ENCODE assay signal across 10 cellular contexts in genomic region chr4:113094802-113095201, GRCh38. TPM values are rescaled to one million over a fixed set of nuclear protein-coding genes. Genes with fewer than 3 reads are reported as not detected.
A peak's percentile ranks its signal among the peaks of the same experiment; 100 is the strongest.
DNase-seq lines count a peak whose midpoint lies in the region; TF ChIP-seq lines count a peak whose summit lies in the region.
"Had no signal": no experiment of that assay in that cellular context is flagged by ENCODE, and none has a peak within 500 bp of the region (broad histone marks: within the 10 kb centered on the region; RNA-seq: fewer than 3 reads in every experiment).

No MANE protein-coding gene starts in this region.

- no peak overlapping the region for H3K4me3 ChIP-seq in stomach

- H3K36me3 ChIP-seq in stomach, result no peaks in the 10 kb centered on the region

- H3K9me3 Mint-ChIP-seq in chondrocyte (ENCODE audit: low read depth) (no peaks in the 10 kb centered on the region), progenitor cell of endocrine pancreas (ENCODE audit: low read depth) (no peaks in the 10 kb centered on the region)
- no peaks in the 10 kb centered on the region for H3K9me3 Mint-ChIP-seq in activated naive CD8-positive, alpha-beta T cell treated with anti-CD3 and anti-CD28 coated beads for 36 hours
- H3K9me3 Mint-ChIP-seq: activated B cell treated with CpG ODN at 0.5 μM for 24 hours; CD4-positive, CD25-positive, alpha-beta regulatory T cell had no signal

- DNase-seq in NCI-H1436 (lab: John Stamatoyannopoulos, UW) (peak; percentile 26), NCI-H1436 treated with DMSO at 0.1 percent for 48 hours (lab: John Stamatoyannopoulos, UW) (no peak), NCI-H1694 treated with DMSO at 0.1 percent for 48 hours (lab: John Stamatoyannopoulos, UW) (peak; percentile 35), chondrocyte (ENCODE audit: low spot score) (no peak), progenitor cell of endocrine pancreas (ENCODE audit: low spot score, unreplicated experiment) (no peak), stomach (no peak), GF-D8 (lab: John Stamatoyannopoulos, UW) (no peak)
- DNase-seq in activated naive CD8-positive, alpha-beta T cell treated with anti-CD3 and anti-CD28 coated beads for 36 hours, result no peak
- DNase-seq: activated B cell treated with CpG ODN at 0.5 μM for 24 hours; CD4-positive, CD25-positive, alpha-beta regulatory T cell had no signal

- no peaks in the 10 kb centered on the region for H3K4me1 ChIP-seq in stomach

- TF ChIP-seq POLR2A in stomach (IDR thresholded peaks at IDR 0.05), result no peak

- H3K36me3 Mint-ChIP-seq in chondrocyte (ENCODE audit: low read depth) (no peaks in the 10 kb centered on the region), progenitor cell of endocrine pancreas (ENCODE audit: insufficient read depth) (no peaks in the 10 kb centered on the region)
- no peaks in the 10 kb centered on the region for H3K36me3 Mint-ChIP-seq in activated naive CD8-positive, alpha-beta T cell treated with anti-CD3 and anti-CD28 coated beads for 36 hours
- H3K36me3 Mint-ChIP-seq: CD4-positive, CD25-positive, alpha-beta regulatory T cell had no signal

- H3K27ac Mint-ChIP-seq in chondrocyte (ENCODE audit: unreplicated experiment) (no peak overlapping the region), progenitor cell of endocrine pancreas (no peak overlapping the region)
- no peak overlapping the region for H3K27ac Mint-ChIP-seq in activated naive CD8-positive, alpha-beta T cell treated with anti-CD3 and anti-CD28 coated beads for 36 hours
- H3K27ac Mint-ChIP-seq: activated B cell treated with CpG ODN at 0.5 μM for 24 hours; CD4-positive, CD25-positive, alpha-beta regulatory T cell had no signal

- intact Hi-C loops in stomach (cut with DNase I; ENCODE audit: low total_unique reads), result no loop called here

- H3K4me3 Mint-ChIP-seq in chondrocyte (ENCODE audit: unreplicated experiment), result no peak overlapping the region
- H3K4me3 Mint-ChIP-seq in progenitor cell of endocrine pancreas (ENCODE audit: low read depth), result no peak overlapping the region
- H3K4me3 Mint-ChIP-seq in activated naive CD8-positive, alpha-beta T cell treated with anti-CD3 and anti-CD28 coated beads for 36 hours, result no peak overlapping the region
- H3K4me3 Mint-ChIP-seq: activated B cell treated with CpG ODN at 0.5 μM for 24 hours; CD4-positive, CD25-positive, alpha-beta regulatory T cell had no signal

- H3K4me1 Mint-ChIP-seq in chondrocyte (ENCODE audit: low read depth) (no peaks in the 10 kb centered on the region), progenitor cell of endocrine pancreas (ENCODE audit: low read depth) (peaks cover 5% of the 10 kb centered on the region)
- no peaks in the 10 kb centered on the region for H3K4me1 Mint-ChIP-seq in activated naive CD8-positive, alpha-beta T cell treated with anti-CD3 and anti-CD28 coated beads for 36 hours
- H3K4me1 Mint-ChIP-seq: activated B cell treated with CpG ODN at 0.5 μM for 24 hours; CD4-positive, CD25-positive, alpha-beta regulatory T cell had no signal

- TF ChIP-seq CTCF in chondrocyte (IDR thresholded peaks at IDR 0.05) (peak; percentile 90), progenitor cell of endocrine pancreas (IDR thresholded peaks at IDR 0.05; ENCODE audit: unreplicated experiment) (peak; percentile 80), stomach (IDR thresholded peaks at IDR 0.05) (peak in 1 of 7 experiments; percentile 29)

- no peaks in the 10 kb centered on the region for H3K27me3 ChIP-seq in stomach

- H3K9me3 ChIP-seq in stomach, result no peaks in the 10 kb centered on the region

- no peak for TF ChIP-seq EP300 in stomach (IDR thresholded peaks at IDR 0.05)

- no peak overlapping the region for H3K27ac ChIP-seq in stomach

- H3K27me3 Mint-ChIP-seq in chondrocyte (ENCODE audit: low read depth), result no peaks in the 10 kb centered on the region
- no peaks in the 10 kb centered on the region for H3K27me3 Mint-ChIP-seq in progenitor cell of endocrine pancreas
- H3K27me3 Mint-ChIP-seq in activated naive CD8-positive, alpha-beta T cell treated with anti-CD3 and anti-CD28 coated beads for 36 hours, result no peaks in the 10 kb centered on the region
- H3K27me3 Mint-ChIP-seq: activated B cell treated with CpG ODN at 0.5 μM for 24 hours had no signal

RNA-seq across cellular contexts. Expression of gene ANK2, which starts 45.3 kb away (rescaled TPM):
- total RNA-seq in chondrocyte, result 51.0 to 78.3 TPM (median 71.2 TPM) in 3 replicates
- total RNA-seq in progenitor cell of endocrine pancreas, result 9.1 and 11.1 TPM in 2 replicates
- total RNA-seq in activated naive CD8-positive, alpha-beta T cell treated with anti-CD3 and anti-CD28 coated beads for 36 hours, result 1 to 10 TPM; 1.9 to 2.0 TPM
- total RNA-seq in stomach, result 100 to 1,000 TPM in 1 of 5 donors, 10 to 100 TPM in 4; 11.1 to 123 (median 26.4) TPM
- 1 to 10 TPM; 1.9 to 5.0 (median 3.1) TPM for polyA plus RNA-seq in stomach
- total RNA-seq: CD4-positive, CD25-positive, alpha-beta regulatory T cell had no signal
- polyA plus RNA-seq: CD4-positive, CD25-positive, alpha-beta regulatory T cell had no signal

Comparison
In these comparisons a context has a peak if more than half of its experiments do, and no peak if none do; other contexts are left out.
1. DNase-seq: peak in NCI-H1436 (single experiment) and NCI-H1694 treated with DMSO at 0.1 percent for 48 hours (single experiment); none in NCI-H1436 treated with DMSO at 0.1 percent for 48 hours (single experiment), chondrocyte (single experiment), progenitor cell of endocrine pancreas (single experiment), activated naive CD8-positive, alpha-beta T cell treated with anti-CD3 and anti-CD28 coated beads for 36 hours (single experiment), stomach (single experiment) and GF-D8 (single experiment).